In the genomic region with DNA sequence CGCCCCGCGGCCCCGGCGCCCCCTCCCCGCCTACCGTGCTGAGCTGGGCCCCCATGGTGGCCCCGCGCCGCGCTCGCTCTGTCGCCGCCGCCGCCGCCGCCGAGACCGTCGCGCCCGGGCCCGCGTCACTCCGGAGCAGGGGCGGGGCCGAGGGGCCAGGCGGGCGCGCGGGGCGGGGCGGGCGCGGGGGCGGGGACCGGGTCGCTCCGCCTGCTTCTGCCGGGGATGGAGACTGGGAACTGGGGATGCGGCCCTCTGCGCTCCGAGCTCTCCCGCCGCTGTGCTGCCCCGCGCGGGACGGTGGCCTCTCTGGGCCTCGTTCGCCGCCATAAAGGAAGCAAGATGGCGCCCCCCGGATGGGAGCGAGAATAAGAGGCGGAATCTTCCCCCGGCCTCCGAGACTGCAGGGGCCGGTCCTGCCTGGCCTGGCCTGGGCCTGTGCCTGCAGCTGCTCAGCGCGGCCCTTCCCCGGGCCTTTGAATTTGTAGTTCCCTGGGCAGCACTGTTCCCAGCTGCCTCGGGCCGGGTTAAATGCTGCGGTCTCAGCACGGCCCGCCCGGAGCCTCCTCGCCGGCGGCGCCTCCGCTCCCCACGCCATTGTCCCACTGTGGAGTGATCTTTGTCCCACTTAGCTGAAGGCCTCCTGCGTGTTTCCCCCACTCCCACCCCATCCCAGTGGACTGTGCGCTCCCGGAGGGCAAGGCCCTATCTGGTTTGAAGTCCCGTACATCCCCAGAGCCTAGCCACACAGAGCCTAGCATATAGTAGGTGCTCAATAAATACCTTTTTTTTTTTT, we compare ENCODE assay signal across 8 cellular contexts. TPM values are rescaled to one million over a fixed set of nuclear protein-coding genes. Genes with fewer than 3 reads are reported as not detected.
DNase-seq lines count a peak whose midpoint lies in the region; ATAC-seq and TF ChIP-seq lines count a peak whose summit lies in the region.

Gene CYB5R3 (minus strand): TSS at position 132 of the 796 bp plus-strand sequence. CDS start 77 bp downstream, at position 55.

- DNase-seq in DMS53 (lab: John Stamatoyannopoulos, UW): peak; percentile 91
- DNase-seq in Kasumi-1 (lab: John Stamatoyannopoulos, UW): peak; percentile 73 to 87
- DNase-seq in activated naive CD4-positive, alpha-beta T cell treated with anti-CD3 and anti-CD28 coated beads, Interleukin-2, amount 50 U/mL, for 16 hours: peak; percentile 78
- DNase-seq in globus pallidus (ENCODE audit: low spot score): peak; percentile 76
- DNase-seq in occipital lobe (lab: John Stamatoyannopoulos, UW): peak; percentile 81
- peak; percentile 73 for DNase-seq in superior temporal gyrus (ENCODE audit: extremely low spot score)

- peak; percentile 71 for ATAC-seq in GM21723 (IDR thresholded peaks at IDR 0.05; ENCODE audit: unreplicated experiment)
- ATAC-seq in SK-N-SH treated with all-trans-retinoic acid at 6 μM for 48 hours: peak; percentile 96

TF ChIP-seq in SK-N-SH treated with all-trans-retinoic acid at 6 μM for 48 hours, 23 proteins besides CTCF, POLR2A, EP300 and RAD21:
- TF ChIP-seq PPARA (CRISPR knock-in tag; IDR thresholded peaks at IDR 0.05; ENCODE audit: borderline replicate concordance): no peak
- no peak for TF ChIP-seq CSRNP3 (CRISPR knock-in tag; IDR thresholded peaks at IDR 0.05)

RNA-seq across cellular contexts. Expression of gene CYB5R3, which starts in this region (rescaled TPM):
- total RNA-seq in occipital lobe: 14.0 TPM

Comparison
In these comparisons a context has a peak if more than half of its experiments do, and no peak if none do; other contexts are left out.
1. Peak in every context shown above with its lines: DNase-seq and ATAC-seq.